1 cellular context compared by ENCODE assay signal in the genomic region with DNA sequence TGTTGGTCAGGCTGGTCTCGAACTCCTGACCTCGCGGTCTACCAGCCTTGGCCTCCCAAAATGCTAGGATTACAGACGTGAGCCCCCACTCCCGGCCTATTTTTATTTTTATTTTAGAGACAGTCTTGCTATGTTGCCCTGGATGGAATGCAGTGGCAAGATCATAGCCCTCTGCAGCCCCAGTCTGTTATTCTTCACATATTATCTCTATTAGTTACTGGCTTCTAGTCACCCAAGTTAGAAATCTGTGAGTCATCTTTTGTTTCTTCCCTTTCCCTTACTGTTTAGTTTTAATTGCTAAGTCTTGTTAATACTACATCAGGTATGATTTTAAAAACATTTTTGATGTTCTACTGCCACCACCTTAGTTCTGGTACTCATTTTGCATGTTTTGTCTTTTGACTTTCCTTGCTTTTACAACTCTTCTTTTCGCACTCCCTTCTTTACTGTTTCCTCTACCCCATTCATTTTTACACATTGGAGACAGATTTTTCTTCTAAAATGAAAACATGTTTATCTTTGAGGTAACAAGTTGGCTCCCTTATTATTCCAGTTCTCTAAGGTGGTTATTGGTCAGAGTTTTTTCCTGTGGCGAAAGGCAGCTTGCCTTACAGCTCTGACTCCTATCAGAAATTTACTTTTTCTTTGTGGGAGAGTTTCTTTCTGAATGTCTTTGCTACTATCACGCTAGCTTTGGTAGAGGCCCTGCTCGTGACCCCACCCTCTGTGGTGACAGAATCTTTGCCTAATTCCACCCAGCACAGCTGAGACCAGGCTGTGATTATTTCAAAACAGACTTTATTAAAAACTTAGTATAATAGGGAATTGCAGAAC.
TF ChIP-seq lines count a peak whose summit lies in the region.

No MANE protein-coding gene starts in this region.

TF ChIP-seq in HepG2, 621 proteins besides CTCF, POLR2A, EP300 and RAD21 (continued from another document):
- TF ChIP-seq, protein P1, sequence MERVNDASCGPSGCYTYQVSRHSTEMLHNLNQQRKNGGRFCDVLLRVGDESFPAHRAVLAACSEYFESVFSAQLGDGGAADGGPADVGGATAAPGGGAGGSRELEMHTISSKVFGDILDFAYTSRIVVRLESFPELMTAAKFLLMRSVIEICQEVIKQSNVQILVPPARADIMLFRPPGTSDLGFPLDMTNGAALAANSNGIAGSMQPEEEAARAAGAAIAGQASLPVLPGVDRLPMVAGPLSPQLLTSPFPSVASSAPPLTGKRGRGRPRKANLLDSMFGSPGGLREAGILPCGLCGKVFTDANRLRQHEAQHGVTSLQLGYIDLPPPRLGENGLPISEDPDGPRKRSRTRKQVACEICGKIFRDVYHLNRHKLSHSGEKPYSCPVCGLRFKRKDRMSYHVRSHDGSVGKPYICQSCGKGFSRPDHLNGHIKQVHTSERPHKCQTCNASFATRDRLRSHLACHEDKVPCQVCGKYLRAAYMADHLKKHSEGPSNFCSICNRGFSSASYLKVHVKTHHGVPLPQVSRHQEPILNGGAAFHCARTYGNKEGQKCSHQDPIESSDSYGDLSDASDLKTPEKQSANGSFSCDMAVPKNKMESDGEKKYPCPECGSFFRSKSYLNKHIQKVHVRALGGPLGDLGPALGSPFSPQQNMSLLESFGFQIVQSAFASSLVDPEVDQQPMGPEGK (CRISPR knock-in tag; IDR thresholded peaks at IDR 0.05) = no peak
- TF ChIP-seq JUN (CRISPR knock-in tag; IDR thresholded peaks at IDR 0.05) = no peak
- TF ChIP-seq ZMYM3 (CRISPR knock-in tag; IDR thresholded peaks at IDR 0.05) = no peak
- TF ChIP-seq NRL (CRISPR knock-in tag; IDR thresholded peaks at IDR 0.05; ENCODE audit: borderline replicate concordance) = no peak
- no peak for TF ChIP-seq MEIS1 (CRISPR knock-in tag; IDR thresholded peaks at IDR 0.05; ENCODE audit: borderline replicate concordance)
- TF ChIP-seq NFKB2 (CRISPR knock-in tag; IDR thresholded peaks at IDR 0.05; ENCODE audit: borderline replicate concordance) = no peak
- no peak for TF ChIP-seq REL (CRISPR knock-in tag; conservative IDR thresholded peaks at IDR 0.05)
- TF ChIP-seq MED13 (CRISPR knock-in tag; IDR thresholded peaks at IDR 0.05) = no peak
- TF ChIP-seq NR3C1 (CRISPR knock-in tag; IDR thresholded peaks at IDR 0.05) = no peak
- TF ChIP-seq, protein P2, sequence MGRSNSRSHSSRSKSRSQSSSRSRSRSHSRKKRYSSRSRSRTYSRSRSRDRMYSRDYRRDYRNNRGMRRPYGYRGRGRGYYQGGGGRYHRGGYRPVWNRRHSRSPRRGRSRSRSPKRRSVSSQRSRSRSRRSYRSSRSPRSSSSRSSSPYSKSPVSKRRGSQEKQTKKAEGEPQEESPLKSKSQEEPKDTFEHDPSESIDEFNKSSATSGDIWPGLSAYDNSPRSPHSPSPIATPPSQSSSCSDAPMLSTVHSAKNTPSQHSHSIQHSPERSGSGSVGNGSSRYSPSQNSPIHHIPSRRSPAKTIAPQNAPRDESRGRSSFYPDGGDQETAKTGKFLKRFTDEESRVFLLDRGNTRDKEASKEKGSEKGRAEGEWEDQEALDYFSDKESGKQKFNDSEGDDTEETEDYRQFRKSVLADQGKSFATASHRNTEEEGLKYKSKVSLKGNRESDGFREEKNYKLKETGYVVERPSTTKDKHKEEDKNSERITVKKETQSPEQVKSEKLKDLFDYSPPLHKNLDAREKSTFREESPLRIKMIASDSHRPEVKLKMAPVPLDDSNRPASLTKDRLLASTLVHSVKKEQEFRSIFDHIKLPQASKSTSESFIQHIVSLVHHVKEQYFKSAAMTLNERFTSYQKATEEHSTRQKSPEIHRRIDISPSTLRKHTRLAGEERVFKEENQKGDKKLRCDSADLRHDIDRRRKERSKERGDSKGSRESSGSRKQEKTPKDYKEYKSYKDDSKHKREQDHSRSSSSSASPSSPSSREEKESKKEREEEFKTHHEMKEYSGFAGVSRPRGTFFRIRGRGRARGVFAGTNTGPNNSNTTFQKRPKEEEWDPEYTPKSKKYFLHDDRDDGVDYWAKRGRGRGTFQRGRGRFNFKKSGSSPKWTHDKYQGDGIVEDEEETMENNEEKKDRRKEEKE (IDR thresholded peaks at IDR 0.05) = no peak
- TF ChIP-seq MEIS2 (CRISPR knock-in tag; IDR thresholded peaks at IDR 0.05) = no peak
- no peak for TF ChIP-seq PHF5A (CRISPR knock-in tag; IDR thresholded peaks at IDR 0.05; ENCODE audit: low read depth, unreplicated experiment)
- no peak for TF ChIP-seq SETDB1 (CRISPR knock-in tag; IDR thresholded peaks at IDR 0.05; ENCODE audit: borderline replicate concordance)
